Comparison of ENCODE assay signal across 8 cellular contexts in genomic region chr1:9539829-9540550, GRCh38. TPM values are rescaled to one million over a fixed set of nuclear protein-coding genes. Genes with fewer than 3 reads are reported as not detected.
A peak's percentile ranks its signal among the peaks of the same experiment; 100 is the strongest.
DNase-seq lines count a peak whose midpoint lies in the region; ATAC-seq and TF ChIP-seq lines count a peak whose summit lies in the region.

No MANE protein-coding gene starts in this region.

- H3K4me3 Mint-ChIP-seq in endothelial cell (ENCODE audit: unreplicated experiment) (peak overlapping the region; percentile 92), mesothelial cell of epicardium (peak overlapping the region; percentile 88)

- TF ChIP-seq CTCF in endothelial cell (IDR thresholded peaks at IDR 0.05; ENCODE audit: unreplicated experiment) (no peak), mesothelial cell of epicardium (IDR thresholded peaks at IDR 0.05; ENCODE audit: unreplicated experiment) (no peak)

- H3K4me1 Mint-ChIP-seq in endothelial cell (ENCODE audit: unreplicated experiment): peaks cover 17% of the 10 kb centered on the region
- peaks cover 29% of the 10 kb centered on the region for H3K4me1 Mint-ChIP-seq in mesothelial cell of epicardium

- ATAC-seq in HG02588 (IDR thresholded peaks at IDR 0.05; ENCODE audit: unreplicated experiment): peak; percentile 48

- H3K9me3 Mint-ChIP-seq in endothelial cell (ENCODE audit: unreplicated experiment) (no peaks in the 10 kb centered on the region), mesothelial cell of epicardium (no peaks in the 10 kb centered on the region)

- DNase-seq in NCI-H748 (lab: John Stamatoyannopoulos, UW; ENCODE audit: unreplicated experiment) (peak; percentile 58), NCI-H748 treated with DMSO at 0.1 percent for 48 hours (lab: John Stamatoyannopoulos, UW) (no peak), MV-4-11 (lab: John Stamatoyannopoulos, UW) (peak; percentile 30), endothelial cell (ENCODE audit: low spot score) (peak; percentile 41), mesothelial cell of epicardium (ENCODE audit: low spot score in 2 of 2, unreplicated experiment in 2 of 2) (peak; percentile 30 to 51)
- peak; percentile 33 for DNase-seq in activated CD4-positive, alpha-beta T cell treated with anti-CD3 and anti-CD28 coated beads, Interleukin-2, amount 50 U/mL, for 4 hours
- peak; percentile 44 for DNase-seq in stimulated activated CD8-positive, alpha-beta memory T cell treated with anti-CD3 and anti-CD28 coated beads, Interleukin-4, amount 100 ng/mL, for 24 hours (ENCODE audit: low read depth)

- H3K27me3 Mint-ChIP-seq in endothelial cell (ENCODE audit: unreplicated experiment) (peaks cover 1% of the 10 kb centered on the region), mesothelial cell of epicardium (ENCODE audit: low read depth) (no peaks in the 10 kb centered on the region)

- H3K27ac Mint-ChIP-seq in endothelial cell (ENCODE audit: unreplicated experiment) (peak overlapping the region; percentile 24), mesothelial cell of epicardium (peak overlapping the region; percentile 89)

- H3K36me3 Mint-ChIP-seq in endothelial cell (ENCODE audit: low read depth, unreplicated experiment) (no peaks in the 10 kb centered on the region), mesothelial cell of epicardium (no peaks in the 10 kb centered on the region)

RNA-seq across cellular contexts. Expression of gene SLC25A33, which starts 0.7 kb away (rescaled TPM):
- total RNA-seq in endothelial cell (ENCODE audit: unreplicated experiment) (4.2 TPM), mesothelial cell of epicardium (4.7 to 5.2 TPM (median 5.1 TPM) in 3 replicates)

RNA-seq across cellular contexts. Expression of gene TMEM201, which starts 48.7 kb away (rescaled TPM):
- total RNA-seq in endothelial cell (ENCODE audit: unreplicated experiment): 19.1 TPM
- 28.8 to 31.8 TPM (median 29.5 TPM) in 3 replicates for total RNA-seq in mesothelial cell of epicardium
